In genomic region chr4:128596844-128597243, GRCh38 we compare ENCODE assay signal across 18 cellular contexts.
A peak's percentile ranks its signal among the peaks of the same experiment; 100 is the strongest.
DNase-seq lines count a peak whose midpoint lies in the region; ATAC-seq and TF ChIP-seq lines count a peak whose summit lies in the region.
"Had no signal": no experiment of that assay in that cellular context is flagged by ENCODE, and none has a peak within 500 bp of the region (broad histone marks: within the 10 kb centered on the region; RNA-seq: fewer than 3 reads in every experiment).

No MANE protein-coding gene starts in this region.

- intact Hi-C loops in body of pancreas (cut with DNase I) (no loop called here), thyroid gland (cut with DNase I) (no loop called here)

- WGBS in body of pancreas, 2 donors: 72 to 84% methylated on average over 2 of the region's 2 CpGs
- 75 to 80% methylated on average over 2 of the region's 2 CpGs for WGBS in thyroid gland, 2 donors

- DNase-seq in DMS53 (lab: John Stamatoyannopoulos, UW): peak; percentile 4
- DNase-seq in DMS53 treated with DMSO at 0.1 percent for 48 hours (lab: John Stamatoyannopoulos, UW; ENCODE audit: unreplicated experiment): no peak
- no peak for DNase-seq in body of pancreas
- peak; percentile 62 for DNase-seq in left kidney (ENCODE audit: low read depth, low spot score)
- no peak for DNase-seq in thyroid gland
- DNase-seq in EL: no peak
- DNase-seq in central memory CD4-positive, alpha-beta T cell: no peak
- DNase-seq: GF-D8, KG1, MV-4-11, NCI-H1694 treated with DMSO at 0.1 percent for 48 hours, NCI-H2107, NCI-H524, PC-3, SIG-M5 had no signal

- H3K9me3 ChIP-seq in body of pancreas (no peaks in the 10 kb centered on the region), thyroid gland (no peaks in the 10 kb centered on the region)

- no peak for ATAC-seq in body of pancreas
- no peak for ATAC-seq in activated CD4-positive, CD25-positive, alpha-beta regulatory T cell treated with anti-CD3 and anti-CD28 coated beads, Interleukin-2, amount 50 U/mL, for 24 hours
- ATAC-seq: PC-3 had no signal

- H3K27me3 ChIP-seq in body of pancreas (no peaks in the 10 kb centered on the region), thyroid gland (no peaks in the 10 kb centered on the region)

- H3K4me1 ChIP-seq in body of pancreas (peaks cover 83% of the 10 kb centered on the region), thyroid gland (peaks cover 73 to 80% of the 10 kb centered on the region in 2 donors)

- H3K36me3 ChIP-seq in body of pancreas (replicated peaks in 1 of 2; ENCODE audit: insufficient read depth in 1 of 2, low read depth in 2 of 2) (no peaks in the 10 kb centered on the region), thyroid gland (no peaks in the 10 kb centered on the region)

- H3K4me3 ChIP-seq in body of pancreas: no peak overlapping the region
- no peak overlapping the region for H3K4me3 ChIP-seq in thyroid gland (replicated peaks in 1 of 3)

- TF ChIP-seq CTCF in body of pancreas (IDR thresholded peaks at IDR 0.05) (no peak), thyroid gland (IDR thresholded peaks at IDR 0.05) (no peak)

- TF ChIP-seq POLR2A in body of pancreas (IDR thresholded peaks at IDR 0.05) (no peak), thyroid gland (IDR thresholded peaks at IDR 0.05) (no peak)

- H3K27ac ChIP-seq in body of pancreas: peak overlapping the region in 3 of 4 donors; percentile 57 to 68 (median 63)
- H3K27ac ChIP-seq in thyroid gland: peak overlapping the region; percentile 62 to 97 (median 91)
- H3K27ac ChIP-seq: 22Rv1, RWPE1 had no signal

Comparison
In these comparisons a context has a peak if more than half of its experiments do, and no peak if none do; other contexts are left out.
1. DNase-seq: peak in DMS53 (single experiment) and left kidney (single experiment); none in DMS53 treated with DMSO at 0.1 percent for 48 hours (single experiment), body of pancreas (0 of 4), thyroid gland (0 of 2), EL (single experiment) and central memory CD4-positive, alpha-beta T cell (single experiment).